17 cellular contexts compared by ENCODE assay signal in the genomic region with DNA sequence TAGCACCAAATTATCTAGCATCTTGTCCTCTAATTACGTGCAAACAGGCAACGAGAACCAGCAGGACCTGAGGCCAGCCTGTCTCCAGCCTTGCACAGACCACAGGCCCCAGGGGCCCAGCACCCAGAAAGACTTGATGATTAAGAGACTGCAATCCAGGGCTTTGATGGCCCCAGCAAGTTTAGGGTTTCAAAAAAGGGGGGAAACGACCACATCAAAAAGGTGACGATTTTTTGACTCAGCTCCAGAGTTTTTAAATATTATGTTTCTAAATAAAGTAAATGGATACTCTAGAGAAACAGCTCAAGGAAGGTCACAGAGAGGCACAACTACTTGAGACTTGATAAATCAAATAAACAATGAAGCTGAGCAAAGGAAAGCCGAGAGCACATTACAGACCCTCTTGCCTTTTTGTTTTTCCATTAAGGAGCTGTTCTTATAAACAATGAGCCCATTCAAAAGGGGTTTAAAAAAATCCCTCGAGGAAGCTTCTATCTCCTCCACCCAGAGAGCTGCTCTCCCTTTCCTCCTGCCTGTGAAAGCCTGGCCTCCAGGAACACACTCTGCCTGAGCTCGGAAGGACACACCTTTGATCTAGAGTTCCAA. TPM values are rescaled to one million over a fixed set of nuclear protein-coding genes. Genes with fewer than 3 reads are reported as not detected.
DNase-seq lines count a peak whose midpoint lies in the region; ATAC-seq, FAIRE-seq and TF ChIP-seq lines count a peak whose summit lies in the region.
"Had no signal": no experiment of that assay in that cellular context is flagged by ENCODE, and none has a peak within 500 bp of the region (broad histone marks: within the 10 kb centered on the region; RNA-seq: fewer than 3 reads in every experiment).

No MANE protein-coding gene starts in this region.

- SMC1A ChIA-PET in GM12878 (lab: Charles Lee; ENCODE audit: uncharacterized antibody, unreplicated experiment), result interaction anchor here (0.6 to 0.7 kb wide), 2 partner anchors 41 to 135 kb away, joined by 3 to 4 read pairs; no protein-coding TSS in a partner anchor

- intact Hi-C loops in GM12878 (cut with micrococcal nuclease; ENCODE audit: unreplicated experiment) (no loop called here), uterus (cut with DNase I; ENCODE audit: low total_unique reads) (no loop called here)

- CTCF ChIA-PET in GM12878 (lab: Yijun Ruan, JAX), result interaction anchor here (1.6 kb wide), 1 partner anchor 252 kb away, joined by 4 read pairs; no protein-coding TSS in a partner anchor

- no peaks in the 10 kb centered on the region for H3K9me3 ChIP-seq in GM12878 (replicated peaks; ENCODE audit: control insufficient read depth, insufficient read depth, low read length)
- no peaks in the 10 kb centered on the region for H3K9me3 ChIP-seq in uterus
- H3K9me3 ChIP-seq: heart right ventricle, pancreas, tibial nerve had no signal

- no peak overlapping the region for H3K4me3 Mint-ChIP-seq in stimulated activated memory B cell treated with anti-CD40 and anti-IgM and Interleukin-4, amounts not matched to agents 10 μg/mL and 1 μg/mL and 100 μg/mL, for 72 hours
- H3K4me3 Mint-ChIP-seq: memory B cell had no signal

- no peaks in the 10 kb centered on the region for H3K27me3 ChIP-seq in GM12878 (replicated peaks in 1 of 2; ENCODE audit: control insufficient read depth in 2 of 2, insufficient read depth in 2 of 2, low read length in 1 of 2)
- H3K27me3 ChIP-seq in uterus, result no peaks in the 10 kb centered on the region
- H3K27me3 ChIP-seq: heart right ventricle, pancreas, tibial nerve had no signal

- no peaks in the 10 kb centered on the region for H3K36me3 Mint-ChIP-seq in stimulated activated memory B cell treated with anti-CD40 and anti-IgM and Interleukin-4, amounts not matched to agents 10 μg/mL and 1 μg/mL and 100 μg/mL, for 72 hours
- H3K36me3 Mint-ChIP-seq: memory B cell had no signal

- WGBS in GM12878 (ENCODE audit: insufficient coverage, insufficient replicate concordance, low lambda C conversion rate, missing lambda C conversion rate), result 4% methylated on average over 7 of the region's 7 CpGs

- ATAC-seq in GM12878, result no peak
- ATAC-seq in GM21619 (IDR thresholded peaks at IDR 0.05; ENCODE audit: unreplicated experiment), result no peak
- no peak for ATAC-seq in stimulated activated memory B cell treated with anti-CD40 and anti-IgM and Interleukin-4, amounts not matched to agents 10 μg/mL and 1 μg/mL and 100 μg/mL, for 72 hours
- ATAC-seq: pancreas, PC-3 had no signal

- H3K4me1 ChIP-seq in GM12878 (ENCODE audit: control insufficient read depth, insufficient read depth, low read length) (no peaks in the 10 kb centered on the region), uterus (peaks cover 10% of the 10 kb centered on the region in 2 donors)
- H3K4me1 ChIP-seq: pancreas had no signal

- TF ChIP-seq CTCF in GM12878 (IDR thresholded peaks at IDR 0.05 in 2 of 3, conservative IDR thresholded peaks at IDR 0.05 in 1 of 3; ENCODE audit: control insufficient read depth in 2 of 3, extremely low read depth in 1 of 3, insufficient read depth in 1 of 3, low read depth in 3 of 3, low read length in 3 of 3) (no peak), uterus (IDR thresholded peaks at IDR 0.05) (no peak)

- H3K36me3 ChIP-seq in GM12878 (ENCODE audit: control insufficient read depth in 2 of 2, insufficient read depth in 2 of 2, low read length in 1 of 2) (no peaks in the 10 kb centered on the region), uterus (no peaks in the 10 kb centered on the region)
- H3K36me3 ChIP-seq: heart right ventricle, pancreas, tibial nerve had no signal

- TF ChIP-seq RAD21 in GM12878 (IDR thresholded peaks at IDR 0.05; ENCODE audit: insufficient read depth, low read depth, low read length), result no peak

- no peak overlapping the region for H3K27ac ChIP-seq in GM12878 (ENCODE audit: control insufficient read depth, insufficient read depth)
- H3K27ac ChIP-seq in uterus, result peak overlapping the region; percentile 70 to 73
- H3K27ac ChIP-seq: heart right ventricle, pancreas had no signal

- no peaks in the 10 kb centered on the region for H3K79me2 ChIP-seq in GM12878 (ENCODE audit: control insufficient read depth, insufficient read depth, low read length)

- DNase-seq in stimulated activated CD4-positive, alpha-beta T cell treated with anti-CD3 and anti-CD28 coated beads, Interleukin-15, amount 100 ng/mL, for 24 hours, result peak; percentile 3
- DNase-seq in stimulated activated CD4-positive, alpha-beta T cell treated with anti-CD3 and anti-CD28 coated beads, Interleukin-2, amount 100 ng/mL, for 24 hours, result no peak
- DNase-seq in GM12878 (ENCODE audit: low read depth, low spot score) (no peak), iris pigment epithelial cell (ENCODE audit: low read depth) (peak; percentile 51), uterus (no peak), CD1c-positive myeloid dendritic cell (ENCODE audit: extremely low spot score) (no peak)
- DNase-seq: heart right ventricle; NCI-H1417 treated with DMSO at 0.1 percent for 48 hours; pancreas; PC-3; stimulated activated CD4-positive, alpha-beta T cell treated with anti-CD3 and anti-CD28 coated beads, Interleukin-12 subunit alpha, Interleukin-12 subunit beta, amount 100 ng/mL, for 4 hours had no signal

- no peak overlapping the region for H3K4me2 ChIP-seq in GM12878 (ENCODE audit: control insufficient read depth, insufficient read depth)

- H3K9me3 Mint-ChIP-seq in stimulated activated memory B cell treated with anti-CD40 and anti-IgM and Interleukin-4, amounts not matched to agents 10 μg/mL and 1 μg/mL and 100 μg/mL, for 72 hours, result no peaks in the 10 kb centered on the region
- H3K9me3 Mint-ChIP-seq: activated T-helper 2 cell treated with anti-CD3 and anti-CD28 coated beads, Interferon-gamma antibody, Interleukin-2, Interleukin-4, amounts not matched to agents 10 μg/mL and 5 μg/mL and 100 μg/mL, durations not matched to agents 14 hours and 24 hours and 36 hours; memory B cell had no signal

- no peaks in the 10 kb centered on the region for H4K20me1 ChIP-seq in GM12878 (ENCODE audit: control insufficient read depth, insufficient read depth)

- no peak overlapping the region for H3K9ac ChIP-seq in GM12878 (ENCODE audit: control insufficient read depth, insufficient read depth, low read length)

- no peak for TF ChIP-seq EP300 in GM12878 (IDR thresholded peaks at IDR 0.05; ENCODE audit: borderline replicate concordance in 1 of 2, control insufficient read depth in 1 of 2, low read depth in 2 of 2, low read length in 2 of 2)

- peaks cover 10% of the 10 kb centered on the region for H3K4me1 Mint-ChIP-seq in stimulated activated memory B cell treated with anti-CD40 and anti-IgM and Interleukin-4, amounts not matched to agents 10 μg/mL and 1 μg/mL and 100 μg/mL, for 72 hours

- H2AFZ ChIP-seq in GM12878 (ENCODE audit: control insufficient read depth, low read depth, low read length), result no peak overlapping the region

- POLR2A ChIA-PET in GM12878 (lab: Charles Lee), result no interaction called here

- RAD21 ChIA-PET in GM12878 (lab: Charles Lee; ENCODE audit: unreplicated experiment), result no interaction called here

- H3K27ac Mint-ChIP-seq in stimulated activated memory B cell treated with anti-CD40 and anti-IgM and Interleukin-4, amounts not matched to agents 10 μg/mL and 1 μg/mL and 100 μg/mL, for 72 hours, result no peak overlapping the region
- H3K27ac Mint-ChIP-seq: activated T-helper 2 cell treated with anti-CD3 and anti-CD28 coated beads, Interferon-gamma antibody, Interleukin-2, Interleukin-4, amounts not matched to agents 10 μg/mL and 5 μg/mL and 100 μg/mL, durations not matched to agents 14 hours and 24 hours and 36 hours; memory B cell had no signal

- no peak overlapping the region for H3K4me3 ChIP-seq in GM12878
- H3K4me3 ChIP-seq in uterus, result no peak overlapping the region
- H3K4me3 ChIP-seq: heart right ventricle, pancreas, tibial nerve had no signal

- no TSS peak for BruUV-seq in GM12878 (replicated peaks; lab: Mats Ljungman, UMichigan)

- no peak for FAIRE-seq in GM12878 (lab: Jason Lieb, UNC)
- FAIRE-seq: pancreas had no signal

- in situ Hi-C loops in GM12878 (cut with MboI), result no loop called here

- no peaks in the 10 kb centered on the region for H3K27me3 Mint-ChIP-seq in stimulated activated memory B cell treated with anti-CD40 and anti-IgM and Interleukin-4, amounts not matched to agents 10 μg/mL and 1 μg/mL and 100 μg/mL, for 72 hours
- H3K27me3 Mint-ChIP-seq: memory B cell had no signal

- TF ChIP-seq POLR2A in GM12878 (IDR thresholded peaks at IDR 0.05; ENCODE audit: low read depth, low read length), result no peak
- TF ChIP-seq POLR2A in uterus (IDR thresholded peaks at IDR 0.05), result no peak

TF ChIP-seq in GM12878, 131 proteins besides CTCF, POLR2A, EP300 and RAD21 (continues in another document):
- TF ChIP-seq RUNX3 (IDR thresholded peaks at IDR 0.05; ENCODE audit: low read length) (peak; percentile 60), TCF7 (IDR thresholded peaks at IDR 0.05; ENCODE audit: borderline replicate concordance) (peak; percentile 87)

RNA-seq across cellular contexts. Expression of a gene that starts 44.1 kb away (rescaled TPM):
- total RNA-seq in GM12878 (2013; cell fraction: nucleolus; rRNA removed), result not detected in 2 replicates
- total RNA-seq in GM12878 (2014; rRNA removed) (not detected in 2 replicates), GM12878 (2014; rRNA removed; fragmentation: Illumina TruSeq; extraction: Trizol) (not detected in 2 replicates), GM12878 (2021) (not detected in 2 replicates), uterus (100 to 1,000 TPM in 1 of 4 donors, 10 to 100 TPM in 3; 16.5 to 105 (median 22.6) TPM)
- polyA plus RNA-seq in GM12878 (2011; ENCODE audit: low read depth), result not detected
- polyA plus RNA-seq in GM12878 (2011; rRNA removed) (not detected in 2 replicates), GM12878 (2014; fragmentation: Illumina TruSeq; extraction: Trizol) (0.01 and 0.03 TPM in 2 replicates), GM12878 (2014; fragmentation: Nextera tagmentation; extraction: Ambion mirVana) (not detected), GM12878 (2014; rRNA removed) (not detected in 2 replicates), GM12878 (2016; fragmentation: Nextera tagmentation; extraction: Ambion mirVana) (under 1 TPM in 1 of 2 experiments, not detected in 1; 0.01 TPM)
- polyA plus RNA-seq in GM12878 (2011; cell fraction: cytosol; rRNA removed), result not detected in 2 replicates
- polyA plus RNA-seq in GM12878 (2011; cell fraction: nucleus; rRNA removed), result 0.03 TPM in 1 of 2 replicates, not detected in the other
- not detected in 2 replicates for polyA plus RNA-seq in GM12878 (2012)
- polyA minus RNA-seq in GM12878 (2011; rRNA and poly(A)+ RNA removed), result not detected in 2 replicates
- not detected in 2 replicates for polyA minus RNA-seq in GM12878 (2011; cell fraction: cytosol; rRNA and poly(A)+ RNA removed)
- not detected in 2 replicates for polyA minus RNA-seq in GM12878 (2011; cell fraction: nucleus; rRNA and poly(A)+ RNA removed)
- total RNA-seq: activated T-helper 2 cell treated with anti-CD3 and anti-CD28 coated beads, Interferon-gamma antibody, Interleukin-2, Interleukin-4, amounts not matched to agents 10 μg/mL and 5 μg/mL and 100 μg/mL, durations not matched to agents 14 hours and 24 hours and 36 hours; T-helper 2 cell treated with Interferon-gamma antibody and Interleukin-4, amounts not matched to agents 100 ng/mL and 5 ng/mL, for 36 hours had no signal

Comparison
In these comparisons a context has a peak if more than half of its experiments do, and no peak if none do; other contexts are left out.
1. DNase-seq: peak in stimulated activated CD4-positive, alpha-beta T cell treated with anti-CD3 and anti-CD28 coated beads, Interleukin-15, amount 100 ng/mL, for 24 hours (single experiment) and iris pigment epithelial cell (single experiment); none in stimulated activated CD4-positive, alpha-beta T cell treated with anti-CD3 and anti-CD28 coated beads, Interleukin-2, amount 100 ng/mL, for 24 hours (0 of 2), GM12878 (single experiment), uterus (0 of 2) and CD1c-positive myeloid dendritic cell (single experiment).
2. RNA of a gene that starts 44.1 kb away (total RNA-seq): 16.5 to 105 TPM in uterus; not detected in GM12878; every median in the first group is over 10 times any median in the second.